ENCODE assay signal across 15 cellular contexts in the genomic region with DNA sequence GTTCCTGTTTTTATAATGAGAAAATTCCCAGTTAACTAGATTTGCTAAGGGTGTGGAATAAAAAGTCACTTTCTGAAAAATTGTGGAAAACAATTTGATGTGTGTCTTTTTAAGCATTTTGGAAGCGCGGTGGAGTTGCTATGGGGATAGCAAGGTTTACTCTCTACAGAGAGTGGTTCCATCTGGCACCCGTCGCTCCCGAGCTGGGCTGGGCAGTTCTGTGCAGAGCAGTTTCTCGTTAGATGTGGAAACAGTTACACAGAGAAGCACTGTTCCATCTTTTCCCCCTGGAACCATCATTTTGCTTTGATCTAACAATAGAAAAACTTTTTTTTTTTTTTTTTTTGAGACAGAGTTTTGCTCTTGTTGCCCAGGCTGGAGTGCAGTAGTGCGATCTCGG. TPM values are rescaled to one million over a fixed set of nuclear protein-coding genes. Genes with fewer than 3 reads are reported as not detected.
DNase-seq lines count a peak whose midpoint lies in the region; ATAC-seq and TF ChIP-seq lines count a peak whose summit lies in the region.
"Had no signal": no experiment of that assay in that cellular context is flagged by ENCODE, and none has a peak within 500 bp of the region (broad histone marks: within the 10 kb centered on the region; RNA-seq: fewer than 3 reads in every experiment).

No MANE protein-coding gene starts in this region.

- no peaks in the 10 kb centered on the region for H3K9me3 ChIP-seq in lower lobe of right lung
- no peaks in the 10 kb centered on the region for H3K9me3 ChIP-seq in tibial nerve
- H3K9me3 ChIP-seq: Caco-2, MG63 had no signal

- peak in 1 of 2 donors; percentile 50 for TF ChIP-seq EP300 in tibial nerve (IDR thresholded peaks at IDR 0.05)

- no peak for TF ChIP-seq POLR2A in tibial nerve (IDR thresholded peaks at IDR 0.05)

- ATAC-seq in lower lobe of right lung (peak; percentile 53 to 61), GM21447 (IDR thresholded peaks at IDR 0.05; ENCODE audit: unreplicated experiment) (no peak)
- ATAC-seq: naive thymus-derived CD4-positive, alpha-beta T cell had no signal

- WGBS in tibial nerve, 2 donors: 35 to 44% methylated on average over 8 of the region's 8 CpGs

- intact Hi-C loops in lower lobe of right lung (cut with DNase I): no loop called here

- H3K36me3 ChIP-seq in lower lobe of right lung: no peaks in the 10 kb centered on the region
- H3K36me3 ChIP-seq in tibial nerve: no peaks in the 10 kb centered on the region
- H3K36me3 ChIP-seq: MG63 had no signal

- no peak overlapping the region for H3K4me3 ChIP-seq in coronary artery
- H3K4me3 ChIP-seq in lower lobe of right lung: no peak overlapping the region
- no peak overlapping the region for H3K4me3 ChIP-seq in tibial nerve
- H3K4me3 ChIP-seq: MG63 had no signal

- H3K4me1 ChIP-seq in lower lobe of right lung (no peaks in the 10 kb centered on the region), tibial nerve (peaks cover 0 to 33% (median 0%) of the 10 kb centered on the region in 4 donors)
- H3K4me1 ChIP-seq: Caco-2 had no signal

- DNase-seq in NCI-H1092 treated with DMSO at 0.1 percent for 48 hours (lab: John Stamatoyannopoulos, UW) (peak; percentile 1), NCI-H1092 (lab: John Stamatoyannopoulos, UW) (no peak), coronary artery (ENCODE audit: low spot score) (peak; percentile 82), lower lobe of right lung (peak; percentile 47), tibial nerve (ENCODE audit: low spot score in 2 of 2) (peak; percentile 65 to 70), dermis blood vessel endothelial cell (no peak), OCI-M2 (lab: John Stamatoyannopoulos, UW; ENCODE audit: unreplicated experiment) (no peak)
- DNase-seq: activated CD4-positive, alpha-beta T cell treated with anti-CD3 and anti-CD28 coated beads, Interleukin-2, amount 50 U/mL, for 4 hours; activated gamma-delta T cell; Caco-2; MG63; naive thymus-derived CD4-positive, alpha-beta T cell; T-helper 9 cell had no signal

- H3K27me3 ChIP-seq in lower lobe of right lung (ENCODE audit: low read depth) (no peaks in the 10 kb centered on the region), tibial nerve (no peaks in the 10 kb centered on the region)

- peak overlapping the region; percentile 27 to 59 for H3K27ac ChIP-seq in coronary artery
- H3K27ac ChIP-seq in lower lobe of right lung: peak overlapping the region; percentile 3
- H3K27ac ChIP-seq in tibial nerve: peak overlapping the region in 2 of 4 donors; percentile 65 to 71
- H3K27ac ChIP-seq: 22Rv1 had no signal

- no peak for TF ChIP-seq CTCF in coronary artery (IDR thresholded peaks at IDR 0.05)
- TF ChIP-seq CTCF in lower lobe of right lung (IDR thresholded peaks at IDR 0.05): no peak
- no peak for TF ChIP-seq CTCF in tibial nerve (IDR thresholded peaks at IDR 0.05)

RNA-seq across cellular contexts. Expression of a gene that starts 17.4 kb away (rescaled TPM):
- total RNA-seq in lower lobe of right lung (24.6 TPM), tibial nerve (10 to 100 TPM; 14.0 to 36.9 (median 29.3) TPM), dermis blood vessel endothelial cell (15.9 and 20.1 TPM in 2 replicates)

Comparison
In these comparisons a context has a peak if more than half of its experiments do, and no peak if none do; other contexts are left out.
1. DNase-seq: peak in NCI-H1092 treated with DMSO at 0.1 percent for 48 hours (single experiment), coronary artery (single experiment), lower lobe of right lung (single experiment) and tibial nerve (2 of 2); none in NCI-H1092 (single experiment), dermis blood vessel endothelial cell (single experiment) and OCI-M2 (single experiment).